ENCODE assay signal across 30 cellular contexts in the genomic region with DNA sequence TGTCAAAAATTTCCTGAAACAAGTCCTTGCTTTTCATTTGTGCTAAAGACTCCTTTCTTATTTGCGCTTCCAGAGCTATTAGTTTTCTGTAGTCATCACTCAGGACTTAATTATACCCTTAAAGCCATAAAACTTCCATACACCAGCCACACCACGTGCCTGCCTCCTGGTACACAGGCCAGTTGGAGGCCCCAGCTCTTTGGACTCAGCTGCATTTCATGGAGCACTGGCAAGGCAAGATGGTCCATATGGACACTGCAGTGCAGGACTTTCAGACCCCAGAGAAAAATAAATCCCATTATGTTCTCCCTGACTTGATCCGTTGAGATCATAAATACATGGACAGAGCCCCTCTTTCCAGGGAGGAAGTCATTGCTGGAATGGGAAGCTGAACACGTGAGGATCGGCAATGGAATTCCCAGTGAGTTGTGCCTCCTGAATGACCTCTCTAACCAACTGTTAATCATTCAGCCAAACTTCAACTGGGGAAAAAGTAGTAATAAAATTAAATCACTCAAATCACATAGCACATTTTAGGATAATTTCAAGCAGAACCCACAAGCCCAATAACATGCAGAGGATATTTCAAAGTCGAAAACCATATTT.
A peak's percentile ranks its signal among the peaks of the same experiment; 100 is the strongest.
DNase-seq lines count a peak whose midpoint lies in the region; ATAC-seq and TF ChIP-seq lines count a peak whose summit lies in the region.
"Had no signal": no experiment of that assay in that cellular context is flagged by ENCODE, and none has a peak within 500 bp of the region (broad histone marks: within the 10 kb centered on the region; RNA-seq: fewer than 3 reads in every experiment).

No MANE protein-coding gene starts in this region.

- no peaks in the 10 kb centered on the region for H3K27me3 ChIP-seq in body of pancreas
- no peaks in the 10 kb centered on the region for H3K27me3 ChIP-seq in transverse colon
- no peaks in the 10 kb centered on the region for H3K27me3 ChIP-seq in spleen (replicated peaks in 1 of 7)
- H3K27me3 ChIP-seq: ascending aorta; BLaER1 treated with 17β-estradiol and CSF1 and Interleukin-3, amounts not matched to agents 10 nM and 100 nM had no signal

- H3K36me3 Mint-ChIP-seq in nephron progenitor cell (ENCODE audit: low read depth): peaks cover 5% of the 10 kb centered on the region
- H3K36me3 Mint-ChIP-seq: activated naive CD4-positive, alpha-beta T cell treated with anti-CD3 and anti-CD28 coated beads, Interleukin-2, amount 50 U/mL, for 72 hours; WTC11 had no signal

- POLR2A ChIA-PET in HEK293 (lab: Yijun Ruan, JAX): no interaction called here

- H3K27ac ChIP-seq in HEK293 (ENCODE audit: extremely low read depth, low read depth, low read length) (no peak overlapping the region), body of pancreas (peak overlapping the region in 1 of 4 donors; percentile 26), transverse colon (no peak overlapping the region), spleen (no peak overlapping the region)
- H3K27ac ChIP-seq: ascending aorta; BLaER1 treated with 17β-estradiol and CSF1 and Interleukin-3, amounts not matched to agents 10 nM and 100 nM; thoracic aorta had no signal

- H3K36me3 ChIP-seq in HEK293 (ENCODE audit: control insufficient read depth in 2 of 2, insufficient read depth in 1 of 2, low read length in 2 of 2) (no peaks in the 10 kb centered on the region), body of pancreas (replicated peaks in 1 of 2; ENCODE audit: insufficient read depth in 1 of 2, low read depth in 2 of 2) (no peaks in the 10 kb centered on the region), transverse colon (no peaks in the 10 kb centered on the region), spleen (no peaks in the 10 kb centered on the region)
- H3K36me3 ChIP-seq: ascending aorta; BLaER1 treated with 17β-estradiol and CSF1 and Interleukin-3, amounts not matched to agents 10 nM and 100 nM; thoracic aorta had no signal

- peak; percentile 50 for ATAC-seq in body of pancreas
- ATAC-seq in HG02610 (IDR thresholded peaks at IDR 0.05; ENCODE audit: unreplicated experiment): no peak
- ATAC-seq: activated naive CD4-positive, alpha-beta T cell treated with anti-CD3 and anti-CD28 coated beads, Interleukin-2, amount 50 U/mL, for 72 hours; activated T-helper 17 cell treated with anti-CD3 and anti-CD28 coated beads, Interleukin-2, amount 50 U/mL, for 72 hours; WTC11 had no signal

- no peak for TF ChIP-seq EP300 in transverse colon (IDR thresholded peaks at IDR 0.05; ENCODE audit: low read depth)

- TF ChIP-seq POLR2A in body of pancreas (IDR thresholded peaks at IDR 0.05) (no peak), transverse colon (IDR thresholded peaks at IDR 0.05) (no peak), spleen (IDR thresholded peaks at IDR 0.05) (no peak)

- peaks cover 62% of the 10 kb centered on the region for H3K4me1 Mint-ChIP-seq in nephron progenitor cell

- H3K4me3 ChIP-seq in HEK293 (ENCODE audit: low read depth, low read length) (no peak overlapping the region), body of pancreas (no peak overlapping the region), transverse colon (no peak overlapping the region), spleen (no peak overlapping the region)
- H3K4me3 ChIP-seq: ascending aorta; BLaER1 treated with 17β-estradiol and CSF1 and Interleukin-3, amounts not matched to agents 10 nM and 100 nM; thoracic aorta had no signal

- H3K9me3 ChIP-seq in HEK293 (ENCODE audit: control insufficient read depth, insufficient read depth, low read depth, low read length) (no peaks in the 10 kb centered on the region), body of pancreas (no peaks in the 10 kb centered on the region), transverse colon (no peaks in the 10 kb centered on the region), spleen (no peaks in the 10 kb centered on the region)
- H3K9me3 ChIP-seq: ascending aorta, thoracic aorta had no signal

- CTCF ChIA-PET in HEK293 (lab: Yijun Ruan, JAX): interaction anchor here (0.5 to 6.6 kb wide), 5 partner anchors 65 to 342 kb away, joined by 3 to 55 read pairs (median 4); no protein-coding TSS in a partner anchor

- intact Hi-C loops in body of pancreas (cut with DNase I): no loop called here
- intact Hi-C loops in head of caudate nucleus (cut with DNase I): no loop called here
- intact Hi-C loops in transverse colon (cut with DNase I; ENCODE audit: low total_unique reads): no loop called here
- intact Hi-C loops in spleen (cut with DNase I; ENCODE audit: low total_unique reads): no loop called here

- peaks cover 12% of the 10 kb centered on the region for H3K9me3 Mint-ChIP-seq in nephron progenitor cell
- H3K9me3 Mint-ChIP-seq: activated naive CD4-positive, alpha-beta T cell treated with anti-CD3 and anti-CD28 coated beads, Interleukin-2, amount 50 U/mL, for 72 hours; activated T-helper 17 cell treated with anti-CD3 and anti-CD28 coated beads, Interleukin-2, amount 50 U/mL, for 72 hours; WTC11 had no signal

- peak; percentile 10 for DNase-seq in NCI-H2081 treated with DMSO at 0.1 percent for 48 hours (lab: John Stamatoyannopoulos, UW)
- DNase-seq in body of pancreas: peak in 1 of 4 donors; percentile 20
- no peak for DNase-seq in nephron progenitor cell
- DNase-seq in head of caudate nucleus: no peak
- no peak for DNase-seq in transverse colon
- no peak for DNase-seq in spleen
- DNase-seq: ACHN; activated CD4-positive, alpha-beta T cell treated with anti-CD3 and anti-CD28 coated beads, Interleukin-2, amount 50 U/mL, for 1 hour; activated CD8-positive, alpha-beta memory T cell treated with anti-CD3 and anti-CD28 coated beads, Interleukin-2, amount 50 U/mL, for 4 hours; Calu3; central memory CD4-positive, alpha-beta T cell; dermis blood vessel endothelial cell; DND-41; Karpas-422; kidney glomerular epithelial cell; MV-4-11; NCI-H1930; NCI-H510A treated with DMSO at 0.1 percent for 48 hours; nucleus accumbens; stimulated activated CD4-positive, alpha-beta T cell treated with anti-CD3 and anti-CD28 coated beads, Interleukin-4, amount 100 ng/mL, for 1 hour; stimulated activated naive CD4-positive, alpha-beta T cell treated with Interleukin-2 at 50 U/mL for 16 hours; SW 1271 had no signal

- peak overlapping the region; percentile 55 for H3K27ac Mint-ChIP-seq in nephron progenitor cell
- H3K27ac Mint-ChIP-seq: activated naive CD4-positive, alpha-beta T cell treated with anti-CD3 and anti-CD28 coated beads, Interleukin-2, amount 50 U/mL, for 72 hours; activated T-helper 17 cell treated with anti-CD3 and anti-CD28 coated beads, Interleukin-2, amount 50 U/mL, for 72 hours; WTC11 had no signal

- TF ChIP-seq CTCF in HEK293 (tag by site-specific recombination; IDR thresholded peaks at IDR 0.05): no peak
- no peak for TF ChIP-seq CTCF in body of pancreas (IDR thresholded peaks at IDR 0.05)
- no peak for TF ChIP-seq CTCF in nephron progenitor cell (IDR thresholded peaks at IDR 0.05)
- TF ChIP-seq CTCF in transverse colon (IDR thresholded peaks at IDR 0.05): no peak
- TF ChIP-seq CTCF in spleen (IDR thresholded peaks at IDR 0.05 in 8 of 11, conservative IDR thresholded peaks at IDR 0.05 in 3 of 11): no peak

- WGBS in body of pancreas, 2 donors: 55 to 60% methylated on average over 6 of the region's 6 CpGs
- WGBS in transverse colon (ENCODE audit: low coverage in 1 of 2), 2 donors: 85 to 90% methylated on average over 5 to 6 of the region's 6 CpGs
- WGBS in spleen, 5 donors: 80 to 90% (median 86%) methylated on average over 6 of the region's 6 CpGs

- H3K4me3 Mint-ChIP-seq in nephron progenitor cell: no peak overlapping the region
- H3K4me3 Mint-ChIP-seq: activated T-helper 17 cell treated with anti-CD3 and anti-CD28 coated beads, Interleukin-2, amount 50 U/mL, for 72 hours; WTC11 had no signal

- H3K27me3 Mint-ChIP-seq in nephron progenitor cell (ENCODE audit: low read depth, poor library complexity): no peaks in the 10 kb centered on the region
- H3K27me3 Mint-ChIP-seq: activated T-helper 17 cell treated with anti-CD3 and anti-CD28 coated beads, Interleukin-2, amount 50 U/mL, for 72 hours had no signal

- in situ Hi-C loops in transverse colon (cut with MboI; ENCODE audit: low pct_ligation_motif_present in 1 of 4, low pct_unique_long_range_greater_than_20kb in 1 of 4, low sequenced_read_pairs in 3 of 4): no loop called here

- H3K4me1 ChIP-seq in HEK293 (ENCODE audit: control insufficient read depth, insufficient read depth, low read length) (peaks cover 5% of the 10 kb centered on the region; the same call in 1 of the 2 replicates), body of pancreas (no peaks in the 10 kb centered on the region), transverse colon (no peaks in the 10 kb centered on the region), spleen (peaks cover 0 to 13% (median 0%) of the 10 kb centered on the region in 6 donors)
- H3K4me1 ChIP-seq: ascending aorta had no signal

TF ChIP-seq in HEK293, 187 proteins besides CTCF, POLR2A, EP300 and RAD21 (continues in another document):
- no peak for TF ChIP-seq ZBTB11 (tag by site-specific recombination; conservative IDR thresholded peaks at IDR 0.05; ENCODE audit: low read depth)
